ENCODE assay signal across 22 cellular contexts in genomic region chr3:16767006-16767405, GRCh38.
A peak's percentile ranks its signal among the peaks of the same experiment; 100 is the strongest.
DNase-seq lines count a peak whose midpoint lies in the region; ATAC-seq, FAIRE-seq and TF ChIP-seq lines count a peak whose summit lies in the region.
"Had no signal": no experiment of that assay in that cellular context is flagged by ENCODE, and none has a peak within 500 bp of the region (broad histone marks: within the 10 kb centered on the region; RNA-seq: fewer than 3 reads in every experiment).

No MANE protein-coding gene starts in this region.

- no peak overlapping the region for H3K27ac ChIP-seq in GM23338 (ENCODE audit: low read depth)
- H3K27ac ChIP-seq: lower lobe of right lung, transverse colon had no signal

- H3K36me3 ChIP-seq in GM23338 (ENCODE audit: insufficient read depth) = no peaks in the 10 kb centered on the region
- H3K36me3 ChIP-seq: lower lobe of right lung, transverse colon had no signal

- POLR2A ChIA-PET in WTC11 (lab: Charles Lee) = no interaction called here

- peak overlapping the region; percentile 66; the same call in 1 of the 2 replicates for H2AFZ ChIP-seq in GM23338

- ATAC-seq in GM23338 (peak; percentile 88), WTC11 (peak; percentile 70), left ventricle myocardium superior (peak; percentile 45), GM21786 (IDR thresholded peaks at IDR 0.05; ENCODE audit: unreplicated experiment) (no peak)
- ATAC-seq: activated T-cell treated with anti-CD3 and anti-CD28 coated beads, Interleukin-2, amount 50 U/mL, for 4 hours; lower lobe of right lung; Panc1 had no signal

- peaks cover 24% of the 10 kb centered on the region for H3K4me1 ChIP-seq in GM23338 (ENCODE audit: insufficient read depth)
- H3K4me1 ChIP-seq: lower lobe of right lung, transverse colon had no signal

- H3K9me3 Mint-ChIP-seq in GM23338 (no peaks in the 10 kb centered on the region; the same call in 2 of the 3 replicates), WTC11 (peaks cover 5% of the 10 kb centered on the region)
- H3K9me3 Mint-ChIP-seq: activated naive CD4-positive, alpha-beta T cell treated with anti-CD3 and anti-CD28 coated beads for 36 hours; activated T-cell treated with anti-CD3 and anti-CD28 coated beads, Interleukin-2, amount 50 U/mL, for 4 hours; CD4-positive, alpha-beta memory T cell; central memory CD8-positive, alpha-beta T cell had no signal

- H3K27me3 Mint-ChIP-seq in GM23338 (ENCODE audit: insufficient read depth, low read depth, poor library complexity) = peaks cover 2% of the 10 kb centered on the region
- H3K27me3 Mint-ChIP-seq in WTC11 (ENCODE audit: low read depth) = no peaks in the 10 kb centered on the region; the same call in 1 of the 2 replicates
- H3K27me3 Mint-ChIP-seq: CD4-positive, alpha-beta memory T cell; central memory CD8-positive, alpha-beta T cell; stimulated activated naive CD8-positive, alpha-beta T cell treated with anti-CD3 and anti-CD28 coated beads, Interleukin-15, Interleukin-2, amounts not matched to agents 100 ng/mL and 50 ng/mL, for 24 hours had no signal

- H3K36me3 Mint-ChIP-seq in GM23338 (ENCODE audit: low read depth) (no peaks in the 10 kb centered on the region), WTC11 (peaks cover 4% of the 10 kb centered on the region; the same call in 1 of the 2 replicates)
- H3K36me3 Mint-ChIP-seq: CD4-positive, alpha-beta memory T cell had no signal

- no peaks in the 10 kb centered on the region for H3K79me2 ChIP-seq in GM23338 (replicated peaks; ENCODE audit: insufficient read depth)

- H3K9me2 ChIP-seq in GM23338 (ENCODE audit: insufficient read depth) = peaks cover 9% of the 10 kb centered on the region; the same call in 1 of the 2 replicates

- H3K27ac Mint-ChIP-seq in GM23338 (no peak overlapping the region), WTC11 (no peak overlapping the region)
- H3K27ac Mint-ChIP-seq: activated naive CD4-positive, alpha-beta T cell treated with anti-CD3 and anti-CD28 coated beads for 36 hours; CD4-positive, alpha-beta memory T cell; stimulated activated naive CD8-positive, alpha-beta T cell treated with anti-CD3 and anti-CD28 coated beads, Interleukin-15, Interleukin-2, amounts not matched to agents 100 ng/mL and 50 ng/mL, for 24 hours had no signal

- H3K4me3 Mint-ChIP-seq in GM23338 (no peak overlapping the region), WTC11 (no peak overlapping the region)
- H3K4me3 Mint-ChIP-seq: activated naive CD4-positive, alpha-beta T cell treated with anti-CD3 and anti-CD28 coated beads for 36 hours; activated T-cell treated with anti-CD3 and anti-CD28 coated beads, Interleukin-2, amount 50 U/mL, for 4 hours; CD4-positive, alpha-beta memory T cell; central memory CD8-positive, alpha-beta T cell; stimulated activated naive CD8-positive, alpha-beta T cell treated with anti-CD3 and anti-CD28 coated beads, Interleukin-15, Interleukin-2, amounts not matched to agents 100 ng/mL and 50 ng/mL, for 24 hours had no signal

- no peak for FAIRE-seq in frontal cortex (lab: Jason Lieb, UNC)

- CTCF ChIA-PET in WTC11 (lab: Charles Lee) = interaction anchor here (0.9 kb wide), 1 partner anchor 43 kb away, joined by 3 read pairs; no protein-coding TSS in a partner anchor

- no peak for DNase-seq in AG10803 (ENCODE audit: low read depth)
- peak; percentile 61 for DNase-seq in GM23338 (ENCODE audit: low spot score)
- no peak for DNase-seq in WTC11 (ENCODE audit: low spot score)
- DNase-seq in left ventricle myocardium superior = no peak
- no peak for DNase-seq in frontal cortex (ENCODE audit: low spot score in 2 of 2)
- no peak for DNase-seq in HuH-7 (ENCODE audit: low spot score)
- no peak for DNase-seq in GM20000 (ENCODE audit: low spot score)
- DNase-seq: activated naive CD4-positive, alpha-beta T cell treated with anti-CD3 and anti-CD28 coated beads for 36 hours; activated T-cell treated with anti-CD3 and anti-CD28 coated beads, Interleukin-2, amount 50 U/mL, for 4 hours; CD4-positive, alpha-beta memory T cell; DND-41; glutamatergic neuron; lower lobe of right lung; NCI-H1436; NCI-H2171 treated with DMSO at 0.1 percent for 48 hours; NCI-H774; stimulated activated CD4-positive, alpha-beta T cell treated with anti-CD3 and anti-CD28 coated beads, Interleukin-4, amount 100 ng/mL, for 1 hour; transverse colon had no signal

- H3K4me1 Mint-ChIP-seq in GM23338 (peaks cover 32% of the 10 kb centered on the region), WTC11 (peaks cover 58% of the 10 kb centered on the region)
- H3K4me1 Mint-ChIP-seq: central memory CD8-positive, alpha-beta T cell had no signal

- H4K20me1 ChIP-seq in GM23338 (replicated peaks; ENCODE audit: insufficient read depth) = no peaks in the 10 kb centered on the region

- H3K4me2 ChIP-seq in GM23338 = no peak overlapping the region

- H3K27me3 ChIP-seq in GM23338 (ENCODE audit: insufficient read depth) = no peaks in the 10 kb centered on the region
- H3K27me3 ChIP-seq: transverse colon had no signal

- H3K4me3 ChIP-seq in AG10803 (ENCODE audit: low read length) = no peak overlapping the region
- H3K4me3 ChIP-seq in GM23338 = no peak overlapping the region
- H3K4me3 ChIP-seq: lower lobe of right lung, transverse colon had no signal

- no peaks in the 10 kb centered on the region for H3F3A ChIP-seq in GM23338 (replicated peaks; ENCODE audit: low read depth)

- intact Hi-C loops in left ventricle myocardium superior (cut with micrococcal nuclease) = no loop called here

- 0 out of 2 replicates have a peak, but pooled peaks have one; percentile 14 for TF ChIP-seq CTCF in AG10803 (conservative IDR thresholded peaks at IDR 0.05; ENCODE audit: low read length)
- TF ChIP-seq CTCF in GM23338 (conservative IDR thresholded peaks at IDR 0.05; ENCODE audit: low read depth in 2 of 2) = peak in 1 of 2 experiments; percentile 19; a peak in 1 of 4 replicates
- TF ChIP-seq CTCF in WTC11 (IDR thresholded peaks at IDR 0.05) = no peak
- no peak for TF ChIP-seq CTCF in GM20000 (IDR thresholded peaks at IDR 0.05; ENCODE audit: extremely low read depth, missing control alignments)

TF ChIP-seq in GM23338, 12 proteins besides CTCF, POLR2A, EP300 and RAD21 (continues in another document):
- TF ChIP-seq POLR2AphosphoS5 (IDR thresholded peaks at IDR 0.05; ENCODE audit: low read depth) (no peak), REST (IDR thresholded peaks at IDR 0.05; ENCODE audit: unreplicated experiment) (no peak), ZNF114 (CRISPR knock-in tag; IDR thresholded peaks at IDR 0.05) (no peak), JUNB (IDR thresholded peaks at IDR 0.05; ENCODE audit: unreplicated experiment) (no peak), ZNF331 (CRISPR knock-in tag; IDR thresholded peaks at IDR 0.05; ENCODE audit: low read depth) (no peak)

TF ChIP-seq in WTC11, 78 proteins besides CTCF, POLR2A, EP300 and RAD21:
- TF ChIP-seq NFE2L1 (CRISPR knock-in tag; IDR thresholded peaks at IDR 0.05) (no peak), ZNF423 (CRISPR knock-in tag; IDR thresholded peaks at IDR 0.05) (no peak)
